In the genomic region with DNA sequence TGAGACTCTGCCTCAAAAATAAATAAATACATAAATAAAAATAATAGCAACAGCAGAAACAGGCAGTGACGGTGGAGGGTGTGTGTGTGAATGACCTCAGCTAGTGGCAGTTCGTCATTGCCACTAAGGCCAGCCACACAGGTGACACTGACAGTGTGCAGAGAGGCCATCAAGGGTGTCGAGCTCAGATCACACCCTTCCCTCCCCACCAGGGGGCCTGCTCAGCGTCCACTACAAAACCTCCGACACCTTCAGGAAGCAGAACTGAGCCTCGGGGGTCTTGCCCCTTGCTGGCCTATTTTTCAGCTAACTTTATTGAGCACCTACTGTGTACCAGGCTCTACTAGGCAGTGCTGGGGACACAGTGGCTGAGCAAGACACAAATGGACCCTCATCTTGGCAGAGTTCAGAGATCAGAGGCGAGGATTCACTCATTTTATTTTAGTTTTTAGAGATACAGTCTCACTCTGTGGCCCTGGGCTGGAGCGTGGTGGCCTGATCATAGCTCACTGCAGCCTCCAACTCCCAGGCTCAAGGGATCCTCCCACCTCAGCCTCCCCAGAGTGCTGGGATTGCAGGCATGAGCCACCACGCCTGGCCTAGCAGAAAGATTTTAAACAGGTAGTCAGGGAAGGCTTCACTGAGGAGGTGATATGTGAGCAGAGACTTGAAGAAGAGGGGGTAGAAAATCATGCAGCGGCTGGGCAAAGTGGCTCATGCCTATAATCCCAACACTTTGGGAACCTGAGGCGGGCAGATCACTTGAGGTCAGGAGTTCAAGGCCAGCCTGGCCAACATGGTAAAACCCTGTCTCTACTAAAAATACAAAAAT, we compare ENCODE assay signal across 1 cellular context.
TF ChIP-seq lines count a peak whose summit lies in the region.

No MANE protein-coding gene starts in this region.

TF ChIP-seq in HepG2, 621 proteins besides CTCF, POLR2A, EP300 and RAD21 (continued from another document and continues in another):
- TF ChIP-seq, protein P1, sequence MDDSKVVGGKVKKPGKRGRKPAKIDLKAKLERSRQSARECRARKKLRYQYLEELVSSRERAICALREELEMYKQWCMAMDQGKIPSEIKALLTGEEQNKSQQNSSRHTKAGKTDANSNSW (CRISPR knock-in tag; IDR thresholded peaks at IDR 0.05; ENCODE audit: borderline replicate concordance): no peak
- TF ChIP-seq ZSCAN21 (CRISPR knock-in tag; IDR thresholded peaks at IDR 0.05; ENCODE audit: borderline replicate concordance) (peak; percentile 63; the same call in 1 of the 2 replicates), SALL2 (CRISPR knock-in tag; IDR thresholded peaks at IDR 0.05) (no peak), EEA1 (CRISPR knock-in tag; IDR thresholded peaks at IDR 0.05; ENCODE audit: borderline replicate concordance) (no peak), ZNF451 (CRISPR knock-in tag; IDR thresholded peaks at IDR 0.05) (no peak), ZZZ3 (CRISPR knock-in tag; IDR thresholded peaks at IDR 0.05; ENCODE audit: borderline replicate concordance) (no peak), ZEB1 (IDR thresholded peaks at IDR 0.05; ENCODE audit: insufficient replicate concordance, low read depth) (no peak), MLXIP (CRISPR knock-in tag; IDR thresholded peaks at IDR 0.05; ENCODE audit: borderline replicate concordance) (no peak), ZNF761 (CRISPR knock-in tag; conservative IDR thresholded peaks at IDR 0.05) (no peak), ZNF646 (CRISPR knock-in tag; IDR thresholded peaks at IDR 0.05) (no peak), ZNF12 (CRISPR knock-in tag; IDR thresholded peaks at IDR 0.05) (no peak), MYNN (CRISPR knock-in tag; IDR thresholded peaks at IDR 0.05; ENCODE audit: low read depth) (no peak), KLF12 (CRISPR knock-in tag; IDR thresholded peaks at IDR 0.05; ENCODE audit: borderline replicate concordance) (no peak), SMYD3 (CRISPR knock-in tag; IDR thresholded peaks at IDR 0.05) (no peak), KDM3A (CRISPR knock-in tag; IDR thresholded peaks at IDR 0.05; ENCODE audit: low read depth) (no peak), ARID2 (CRISPR knock-in tag; IDR thresholded peaks at IDR 0.05; ENCODE audit: borderline replicate concordance) (peak; percentile 52; the same call in 1 of the 2 replicates), TGIF2 (CRISPR knock-in tag; IDR thresholded peaks at IDR 0.05) (peak; percentile 31; the same call in 1 of the 2 replicates), U2AF1 (optimal IDR thresholded peaks at IDR 0.05; ENCODE audit: low read depth, low read length) (no peak), ZNF256 (CRISPR knock-in tag; conservative IDR thresholded peaks at IDR 0.05) (no peak), ATF7 (IDR thresholded peaks at IDR 0.05) (no peak), ATF7 (CRISPR knock-in tag; IDR thresholded peaks at IDR 0.05) (no peak), FOXP1 (IDR thresholded peaks at IDR 0.05) (no peak), FOXP1 (CRISPR knock-in tag; IDR thresholded peaks at IDR 0.05) (no peak), ZBTB37 (CRISPR knock-in tag; IDR thresholded peaks at IDR 0.05) (no peak), HNRNPLL (IDR thresholded peaks at IDR 0.05; ENCODE audit: low read depth, low read length, poor library complexity, severe bottlenecking) (no peak), ZNF777 (CRISPR knock-in tag; IDR thresholded peaks at IDR 0.05) (no peak), SNAI1 (CRISPR knock-in tag; IDR thresholded peaks at IDR 0.05; ENCODE audit: borderline replicate concordance) (no peak), ZNF503 (CRISPR knock-in tag; IDR thresholded peaks at IDR 0.05) (no peak), ZNF775 (CRISPR knock-in tag; IDR thresholded peaks at IDR 0.05; ENCODE audit: borderline replicate concordance) (no peak), ZNF317 (CRISPR knock-in tag; IDR thresholded peaks at IDR 0.05) (no peak), ZNF780A (CRISPR knock-in tag; IDR thresholded peaks at IDR 0.05) (no peak), XBP1 (CRISPR knock-in tag; IDR thresholded peaks at IDR 0.05) (no peak)
- TF ChIP-seq, protein P2, sequence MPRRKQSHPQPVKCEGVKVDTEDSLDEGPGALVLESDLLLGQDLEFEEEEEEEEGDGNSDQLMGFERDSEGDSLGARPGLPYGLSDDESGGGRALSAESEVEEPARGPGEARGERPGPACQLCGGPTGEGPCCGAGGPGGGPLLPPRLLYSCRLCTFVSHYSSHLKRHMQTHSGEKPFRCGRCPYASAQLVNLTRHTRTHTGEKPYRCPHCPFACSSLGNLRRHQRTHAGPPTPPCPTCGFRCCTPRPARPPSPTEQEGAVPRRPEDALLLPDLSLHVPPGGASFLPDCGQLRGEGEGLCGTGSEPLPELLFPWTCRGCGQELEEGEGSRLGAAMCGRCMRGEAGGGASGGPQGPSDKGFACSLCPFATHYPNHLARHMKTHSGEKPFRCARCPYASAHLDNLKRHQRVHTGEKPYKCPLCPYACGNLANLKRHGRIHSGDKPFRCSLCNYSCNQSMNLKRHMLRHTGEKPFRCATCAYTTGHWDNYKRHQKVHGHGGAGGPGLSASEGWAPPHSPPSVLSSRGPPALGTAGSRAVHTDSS (CRISPR knock-in tag; conservative IDR thresholded peaks at IDR 0.05): no peak
- TF ChIP-seq, protein P3, sequence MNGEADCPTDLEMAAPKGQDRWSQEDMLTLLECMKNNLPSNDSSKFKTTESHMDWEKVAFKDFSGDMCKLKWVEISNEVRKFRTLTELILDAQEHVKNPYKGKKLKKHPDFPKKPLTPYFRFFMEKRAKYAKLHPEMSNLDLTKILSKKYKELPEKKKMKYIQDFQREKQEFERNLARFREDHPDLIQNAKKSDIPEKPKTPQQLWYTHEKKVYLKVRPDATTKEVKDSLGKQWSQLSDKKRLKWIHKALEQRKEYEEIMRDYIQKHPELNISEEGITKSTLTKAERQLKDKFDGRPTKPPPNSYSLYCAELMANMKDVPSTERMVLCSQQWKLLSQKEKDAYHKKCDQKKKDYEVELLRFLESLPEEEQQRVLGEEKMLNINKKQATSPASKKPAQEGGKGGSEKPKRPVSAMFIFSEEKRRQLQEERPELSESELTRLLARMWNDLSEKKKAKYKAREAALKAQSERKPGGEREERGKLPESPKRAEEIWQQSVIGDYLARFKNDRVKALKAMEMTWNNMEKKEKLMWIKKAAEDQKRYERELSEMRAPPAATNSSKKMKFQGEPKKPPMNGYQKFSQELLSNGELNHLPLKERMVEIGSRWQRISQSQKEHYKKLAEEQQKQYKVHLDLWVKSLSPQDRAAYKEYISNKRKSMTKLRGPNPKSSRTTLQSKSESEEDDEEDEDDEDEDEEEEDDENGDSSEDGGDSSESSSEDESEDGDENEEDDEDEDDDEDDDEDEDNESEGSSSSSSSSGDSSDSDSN (CRISPR knock-in tag; IDR thresholded peaks at IDR 0.05): no peak
